8 cellular contexts compared by ENCODE assay signal in genomic region chr2:218658671-218659257, GRCh38. TPM values are rescaled to one million over a fixed set of nuclear protein-coding genes. Genes with fewer than 3 reads are reported as not detected.
DNase-seq lines count a peak whose midpoint lies in the region; ATAC-seq and TF ChIP-seq lines count a peak whose summit lies in the region.

No MANE protein-coding gene starts in this region.

- peak overlapping the region; percentile 73 to 80 for H3K27ac ChIP-seq in breast epithelium

- intact Hi-C loops in breast epithelium (cut with DNase I; ENCODE audit: low total_unique reads) = no loop called here

- no peaks in the 10 kb centered on the region for H3K27me3 ChIP-seq in breast epithelium

- peak overlapping the region; percentile 92 for H3K4me3 ChIP-seq in Jurkat, Clone E6-1 (ENCODE audit: low read length)
- H3K4me3 ChIP-seq in breast epithelium = peak overlapping the region; percentile 75 to 86 (median 83)

- H3K4me1 ChIP-seq in breast epithelium = peaks cover 0 to 7% of the 10 kb centered on the region in 2 donors

- no peaks in the 10 kb centered on the region for H3K9me3 ChIP-seq in breast epithelium

- ATAC-seq in GM21717 (IDR thresholded peaks at IDR 0.05; ENCODE audit: unreplicated experiment) = peak; percentile 32

- DNase-seq in NCI-H1417 (lab: John Stamatoyannopoulos, UW) (peak; percentile 12 to 66 (median 58)), NCI-H1417 treated with DMSO at 0.1 percent for 48 hours (lab: John Stamatoyannopoulos, UW) (no peak), SW480 (ENCODE audit: low spot score) (peak; percentile 65), breast epithelium (ENCODE audit: low spot score in 2 of 2) (no peak), left kidney (ENCODE audit: low read depth, low spot score) (peak; percentile 83)
- DNase-seq in Jurkat, Clone E6-1 (ENCODE audit: low read depth, low spot score) = peak; percentile 28
- peak; percentile 10 for DNase-seq in stimulated activated CD8-positive, alpha-beta memory T cell treated with anti-CD3 and anti-CD28 coated beads, Interleukin-15, amount 100 ng/mL, for 1 hour (ENCODE audit: low read depth)

- peaks cover 6% of the 10 kb centered on the region for H3K36me3 ChIP-seq in breast epithelium

- no peak for TF ChIP-seq POLR2A in breast epithelium (IDR thresholded peaks at IDR 0.05)

- peak in 2 of 3 donors; percentile 18 to 27 for TF ChIP-seq CTCF in breast epithelium (IDR thresholded peaks at IDR 0.05)

RNA-seq across cellular contexts. Expression of gene ZNF142, which starts 0.7 kb away (rescaled TPM):
- polyA plus RNA-seq in Jurkat, Clone E6-1 (2012; ENCODE audit: insufficient read depth, insufficient read length) = 30.5 TPM
- total RNA-seq in breast epithelium = 10 to 100 TPM; 12.0 to 16.0 (median 15.4) TPM

RNA-seq across cellular contexts. Expression of gene BCS1L, which starts 0.7 kb away (rescaled TPM):
- 128 TPM for polyA plus RNA-seq in Jurkat, Clone E6-1 (2012; ENCODE audit: insufficient read depth, insufficient read length)
- 10 to 100 TPM; 26.4 to 35.4 (median 32.4) TPM for total RNA-seq in breast epithelium

RNA-seq across cellular contexts. Expression of gene RNF25, which starts 13.0 kb away (rescaled TPM):
- polyA plus RNA-seq in Jurkat, Clone E6-1 (2012; ENCODE audit: insufficient read depth, insufficient read length) = 77.7 TPM
- total RNA-seq in breast epithelium = 10 to 100 TPM; 22.7 to 25.9 (median 23.0) TPM

RNA-seq across cellular contexts. Expression of gene STK36, which starts 13.1 kb away (rescaled TPM):
- polyA plus RNA-seq in Jurkat, Clone E6-1 (2012; ENCODE audit: insufficient read depth, insufficient read length) = 12.8 TPM
- total RNA-seq in breast epithelium = 10 to 100 TPM; 22.2 to 78.0 (median 35.7) TPM

RNA-seq across cellular contexts. Expression of gene PLCD4, which starts 51.1 kb away (rescaled TPM):
- 6.3 TPM for polyA plus RNA-seq in Jurkat, Clone E6-1 (2012; ENCODE audit: insufficient read depth, insufficient read length)
- total RNA-seq in breast epithelium = 1 to 10 TPM; 1.8 to 8.0 (median 2.6) TPM

Comparison
In these comparisons a context has a peak if more than half of its experiments do, and no peak if none do; other contexts are left out.
1. DNase-seq: peak in NCI-H1417 (3 of 3), Jurkat, Clone E6-1 (single experiment), SW480 (single experiment), left kidney (single experiment) and stimulated activated CD8-positive, alpha-beta memory T cell treated with anti-CD3 and anti-CD28 coated beads, Interleukin-15, amount 100 ng/mL, for 1 hour (single experiment); none in NCI-H1417 treated with DMSO at 0.1 percent for 48 hours (single experiment) and breast epithelium (0 of 2).